ENCODE assay signal across 8 cellular contexts in the genomic region with DNA sequence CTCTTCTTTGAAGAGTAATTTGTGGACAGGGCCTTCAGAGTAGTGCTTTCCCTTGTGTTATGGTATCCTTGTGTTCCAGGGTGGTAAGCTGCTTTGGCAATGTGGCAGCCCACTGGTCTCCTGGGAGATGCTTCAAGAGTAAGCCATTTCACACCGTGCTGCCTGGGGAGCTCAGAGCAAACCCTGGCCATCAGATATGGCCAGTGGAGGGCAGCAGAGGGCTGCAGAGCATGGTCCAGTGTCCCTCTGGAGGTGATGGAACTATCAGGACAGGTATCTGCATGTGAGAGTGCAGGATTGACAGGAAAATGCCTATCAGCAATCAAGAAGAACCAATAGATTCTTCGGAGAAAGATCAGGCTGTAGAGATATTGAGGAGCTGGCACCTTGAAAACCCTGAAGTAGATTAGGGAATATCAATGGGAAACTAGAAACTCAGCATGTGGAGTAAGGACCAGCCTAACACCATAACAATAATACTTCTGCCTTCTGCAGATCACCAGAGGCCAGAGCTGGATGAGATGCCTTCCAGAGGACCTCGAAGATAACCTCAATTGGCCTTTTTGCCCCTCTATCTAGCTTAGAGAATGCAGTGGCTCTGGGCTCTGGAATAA.
DNase-seq lines count a peak whose midpoint lies in the region; ATAC-seq and TF ChIP-seq lines count a peak whose summit lies in the region.

No MANE protein-coding gene starts in this region.

- H3K4me2 ChIP-seq in hepatocyte, result no peak overlapping the region

- TF ChIP-seq CTCF in C4-2B (conservative IDR thresholded peaks at IDR 0.05) (peak; percentile 95), hepatocyte (IDR thresholded peaks at IDR 0.05; ENCODE audit: poor library complexity) (peak; percentile 80)
- TF ChIP-seq CTCF in CD4-positive, alpha-beta T cell (IDR thresholded peaks at IDR 0.05), result no peak

- 38% methylated on average over 3 of the region's 3 CpGs for WGBS in hepatocyte (ENCODE audit: low lambda C conversion rate, missing lambda C conversion rate)

- H3K4me1 ChIP-seq in hepatocyte (ENCODE audit: insufficient read depth), result no peaks in the 10 kb centered on the region

- no peaks in the 10 kb centered on the region for H3K27me3 Mint-ChIP-seq in activated CD4-positive, alpha-beta memory T cell treated with anti-CD3 and anti-CD28 coated beads for 36 hours
- H3K27me3 Mint-ChIP-seq in stimulated activated naive CD8-positive, alpha-beta T cell treated with anti-CD3 and anti-CD28 coated beads, Interleukin-15, amount 100 ng/mL, for 72 hours, result peaks cover 6% of the 10 kb centered on the region
- no peaks in the 10 kb centered on the region for H3K27me3 Mint-ChIP-seq in CD4-positive, alpha-beta T cell

- no peaks in the 10 kb centered on the region for H3K9me3 ChIP-seq in hepatocyte (ENCODE audit: low read depth)
- no peaks in the 10 kb centered on the region for H3K9me3 ChIP-seq in CD4-positive, alpha-beta T cell (ENCODE audit: control insufficient read depth, low read length)

- H3K79me2 ChIP-seq in hepatocyte, result no peaks in the 10 kb centered on the region

- CTCF ChIA-PET in activated CD4-positive, alpha-beta memory T cell treated with anti-CD3 and anti-CD28 coated beads for 36 hours (lab: Charles Lee), result interaction anchor here (0.5 to 1.6 kb wide), 5 partner anchors 8 to 192 kb away, joined by 3 to 17 read pairs (median 3); no protein-coding TSS in a partner anchor
- CTCF ChIA-PET in CD4-positive, alpha-beta T cell (lab: Charles Lee), result no interaction called here

- no peak overlapping the region for H3K4me3 Mint-ChIP-seq in activated CD4-positive, alpha-beta memory T cell treated with anti-CD3 and anti-CD28 coated beads for 36 hours
- no peak overlapping the region for H3K4me3 Mint-ChIP-seq in stimulated activated naive CD8-positive, alpha-beta T cell treated with anti-CD3 and anti-CD28 coated beads, Interleukin-15, amount 100 ng/mL, for 72 hours
- H3K4me3 Mint-ChIP-seq in CD4-positive, alpha-beta T cell, result no peak overlapping the region

- no peaks in the 10 kb centered on the region for H3K4me1 Mint-ChIP-seq in activated CD4-positive, alpha-beta memory T cell treated with anti-CD3 and anti-CD28 coated beads for 36 hours (ENCODE audit: low read depth)
- no peaks in the 10 kb centered on the region for H3K4me1 Mint-ChIP-seq in stimulated activated naive CD8-positive, alpha-beta T cell treated with anti-CD3 and anti-CD28 coated beads, Interleukin-15, amount 100 ng/mL, for 72 hours
- H3K4me1 Mint-ChIP-seq in CD4-positive, alpha-beta T cell (ENCODE audit: low read depth), result no peaks in the 10 kb centered on the region

- H3K36me3 Mint-ChIP-seq in activated CD4-positive, alpha-beta memory T cell treated with anti-CD3 and anti-CD28 coated beads for 36 hours, result no peaks in the 10 kb centered on the region
- no peaks in the 10 kb centered on the region for H3K36me3 Mint-ChIP-seq in CD4-positive, alpha-beta T cell (ENCODE audit: low read depth)

- H4K20me1 ChIP-seq in hepatocyte (ENCODE audit: insufficient read depth, poor library complexity, severe bottlenecking), result no peaks in the 10 kb centered on the region

- no peaks in the 10 kb centered on the region for H3K36me3 ChIP-seq in hepatocyte (replicated peaks; ENCODE audit: insufficient read depth, low read depth)

- intact Hi-C loops in activated CD4-positive, alpha-beta memory T cell treated with anti-CD3 and anti-CD28 coated beads for 36 hours (cut with micrococcal nuclease), result no loop called here
- intact Hi-C loops in CD4-positive, alpha-beta T cell (cut with DNase I, micrococcal nuclease), result no loop called here

- ATAC-seq in GM18511 (IDR thresholded peaks at IDR 0.05; ENCODE audit: unreplicated experiment) (peak; percentile 94), HG02884 (IDR thresholded peaks at IDR 0.05; ENCODE audit: unreplicated experiment) (peak; percentile 90)
- ATAC-seq in stimulated activated naive CD8-positive, alpha-beta T cell treated with anti-CD3 and anti-CD28 coated beads, Interleukin-15, amount 100 ng/mL, for 72 hours, result peak; percentile 72
- ATAC-seq in CD4-positive, alpha-beta T cell (ENCODE audit: poor library complexity), result no peak

- H3K27me3 ChIP-seq in hepatocyte, result no peaks in the 10 kb centered on the region
- H3K27me3 ChIP-seq in CD4-positive, alpha-beta T cell (ENCODE audit: control insufficient read depth, insufficient read depth, low read length), result no peaks in the 10 kb centered on the region

- H3K4me3 ChIP-seq in hepatocyte, result no peak overlapping the region

- no peak overlapping the region for H3K27ac ChIP-seq in C4-2B
- H3K27ac ChIP-seq in hepatocyte, result no peak overlapping the region
- H3K27ac ChIP-seq in CD4-positive, alpha-beta T cell (ENCODE audit: low read depth, low read length), result no peak overlapping the region

- H3K27ac Mint-ChIP-seq in activated CD4-positive, alpha-beta memory T cell treated with anti-CD3 and anti-CD28 coated beads for 36 hours, result no peak overlapping the region
- no peak overlapping the region for H3K27ac Mint-ChIP-seq in stimulated activated naive CD8-positive, alpha-beta T cell treated with anti-CD3 and anti-CD28 coated beads, Interleukin-15, amount 100 ng/mL, for 72 hours
- H3K27ac Mint-ChIP-seq in CD4-positive, alpha-beta T cell, result no peak overlapping the region

- DNase-seq in NCI-H1694 (lab: John Stamatoyannopoulos, UW) (peak; percentile 60), hepatocyte (ENCODE audit: low spot score) (peak; percentile 75)
- peak; percentile 31 for DNase-seq in activated CD4-positive, alpha-beta memory T cell treated with anti-CD3 and anti-CD28 coated beads for 36 hours
- peak; percentile 12 to 14 for DNase-seq in stimulated activated naive CD8-positive, alpha-beta T cell treated with anti-CD3 and anti-CD28 coated beads, Interleukin-15, amount 100 ng/mL, for 72 hours
- no peak for DNase-seq in CD4-positive, alpha-beta T cell

- peaks cover 5% of the 10 kb centered on the region for H3K9me3 Mint-ChIP-seq in activated CD4-positive, alpha-beta memory T cell treated with anti-CD3 and anti-CD28 coated beads for 36 hours
- H3K9me3 Mint-ChIP-seq in stimulated activated naive CD8-positive, alpha-beta T cell treated with anti-CD3 and anti-CD28 coated beads, Interleukin-15, amount 100 ng/mL, for 72 hours, result peaks cover 0 to 8% of the 10 kb centered on the region in 2 donors
- peaks cover 2% of the 10 kb centered on the region for H3K9me3 Mint-ChIP-seq in CD4-positive, alpha-beta T cell

- POLR2A ChIA-PET in activated CD4-positive, alpha-beta memory T cell treated with anti-CD3 and anti-CD28 coated beads for 36 hours (lab: Charles Lee), result no interaction called here
- POLR2A ChIA-PET in CD4-positive, alpha-beta T cell (lab: Charles Lee), result no interaction called here

- no peaks in the 10 kb centered on the region for H3K9me2 ChIP-seq in hepatocyte (replicated peaks; ENCODE audit: insufficient read depth)

- H2AFZ ChIP-seq in hepatocyte, result no peak overlapping the region

Comparison
In these comparisons a context has a peak if more than half of its experiments do, and no peak if none do; other contexts are left out.
1. DNase-seq: peak in NCI-H1694 (single experiment), activated CD4-positive, alpha-beta memory T cell treated with anti-CD3 and anti-CD28 coated beads for 36 hours (single experiment), hepatocyte (single experiment) and stimulated activated naive CD8-positive, alpha-beta T cell treated with anti-CD3 and anti-CD28 coated beads, Interleukin-15, amount 100 ng/mL, for 72 hours (2 of 2); none in CD4-positive, alpha-beta T cell (0 of 10).